Comparison of ENCODE assay signal across 16 cellular contexts in genomic region chr10:101133489-101134298, GRCh38. TPM values are rescaled to one million over a fixed set of nuclear protein-coding genes. Genes with fewer than 3 reads are reported as not detected.
DNase-seq lines count a peak whose midpoint lies in the region; ATAC-seq and TF ChIP-seq lines count a peak whose summit lies in the region.
"Had no signal": no experiment of that assay in that cellular context is flagged by ENCODE, and none has a peak within 500 bp of the region (broad histone marks: within the 10 kb centered on the region; RNA-seq: fewer than 3 reads in every experiment).

No MANE protein-coding gene starts in this region.

- H2AFZ ChIP-seq in GM23338 (no peak overlapping the region), neuronal stem cell (ENCODE audit: low read length) (no peak overlapping the region)

- peak overlapping the region; percentile 74 for H3K18ac ChIP-seq in neuronal stem cell (ENCODE audit: low read length)

- H3K23ac ChIP-seq in neuronal stem cell (ENCODE audit: low read depth, low read length, poor library complexity), result peak overlapping the region; percentile 77

- peaks cover 23% of the 10 kb centered on the region for H3K4me1 Mint-ChIP-seq in GM23338

- H3F3A ChIP-seq in GM23338 (replicated peaks; ENCODE audit: low read depth), result peaks cover 21% of the 10 kb centered on the region

- H3K27ac ChIP-seq in GM23338 (ENCODE audit: low read depth), result no peak overlapping the region
- H3K27ac ChIP-seq in effector memory CD4-positive, alpha-beta T cell (ENCODE audit: insufficient read depth, low read length, poor library complexity, severe bottlenecking), result no peak overlapping the region
- no peak overlapping the region for H3K27ac ChIP-seq in neuronal stem cell (replicated peaks; ENCODE audit: low read length)
- H3K27ac ChIP-seq: lower lobe of right lung had no signal

- H2AK5ac ChIP-seq in neuronal stem cell (ENCODE audit: low read depth, low read length), result peak overlapping the region; percentile 17

- H3K9me2 ChIP-seq in GM23338 (ENCODE audit: insufficient read depth), result no peaks in the 10 kb centered on the region

- H3K9ac ChIP-seq in neuronal stem cell (ENCODE audit: low read depth, low read length, poor library complexity), result no peak overlapping the region

- H3K9me3 ChIP-seq in effector memory CD4-positive, alpha-beta T cell (ENCODE audit: control insufficient read depth, low read length), result no peaks in the 10 kb centered on the region
- peaks cover 0 to 5% of the 10 kb centered on the region in 2 donors for H3K9me3 ChIP-seq in neuronal stem cell (replicated peaks in 1 of 2; ENCODE audit: control insufficient read depth in 2 of 2, insufficient read depth in 1 of 2, low read depth in 1 of 2, low read length in 2 of 2)
- H3K9me3 ChIP-seq: lower lobe of right lung had no signal

- no peak overlapping the region for H3K14ac ChIP-seq in neuronal stem cell (ENCODE audit: low read length)

- no peak overlapping the region for H2BK15ac ChIP-seq in neuronal stem cell (ENCODE audit: low read length)

- no peak overlapping the region for H2BK12ac ChIP-seq in neuronal stem cell (ENCODE audit: low read length)

- no CpG with 5 or more reads among the region's 54 CpGs for WGBS in neuronal stem cell (ENCODE audit: extremely low coverage in 2 of 2, insufficient read length in 2 of 2, insufficient replicate concordance in 1 of 2), 2 donors

- no peak overlapping the region for H3K4ac ChIP-seq in neuronal stem cell (ENCODE audit: low read length)

- H4K8ac ChIP-seq in neuronal stem cell (ENCODE audit: low read depth, low read length), result no peak overlapping the region

- peaks cover 3% of the 10 kb centered on the region; the same call in 1 of the 3 replicates for H3K36me3 Mint-ChIP-seq in GM23338 (ENCODE audit: low read depth)

- H3K36me3 ChIP-seq in GM23338 (ENCODE audit: insufficient read depth) (no peaks in the 10 kb centered on the region; the same call in 1 of the 2 replicates), neuronal stem cell (replicated peaks in 1 of 2; ENCODE audit: control insufficient read depth in 2 of 2, insufficient read depth in 2 of 2, low read length in 2 of 2) (no peaks in the 10 kb centered on the region)
- H3K36me3 ChIP-seq in effector memory CD4-positive, alpha-beta T cell (ENCODE audit: control insufficient read depth, insufficient read depth, low read length), result no peaks in the 10 kb centered on the region
- H3K36me3 ChIP-seq: lower lobe of right lung had no signal

- ATAC-seq in GM23338 (peak; percentile 16), GM18498 (IDR thresholded peaks at IDR 0.05; ENCODE audit: unreplicated experiment) (no peak)
- ATAC-seq: lower lobe of right lung had no signal

- peak overlapping the region; percentile 29; the same call in 1 of the 3 replicates for H3K4me3 Mint-ChIP-seq in GM23338

- no peaks in the 10 kb centered on the region for H3K79me2 ChIP-seq in GM23338 (replicated peaks; ENCODE audit: insufficient read depth)

- no peak overlapping the region for H4K91ac ChIP-seq in neuronal stem cell (ENCODE audit: low read depth, low read length, poor library complexity)

- H3K27me3 ChIP-seq in GM23338 (ENCODE audit: insufficient read depth) (peaks cover 100% of the 10 kb centered on the region), neuronal stem cell (ENCODE audit: control insufficient read depth in 3 of 3, insufficient read depth in 3 of 3, low read depth in 1 of 3, low read length in 3 of 3) (peaks cover 73 to 99% (median 98%) of the 10 kb centered on the region in 3 experiments)
- peaks cover 85% of the 10 kb centered on the region for H3K27me3 ChIP-seq in effector memory CD4-positive, alpha-beta T cell (replicated peaks; ENCODE audit: control insufficient read depth, insufficient read depth, low read length, poor library complexity, severe bottlenecking)

- peaks cover 18% of the 10 kb centered on the region for H3K4me1 ChIP-seq in GM23338 (ENCODE audit: insufficient read depth)
- H3K4me1 ChIP-seq in effector memory CD4-positive, alpha-beta T cell (ENCODE audit: control insufficient read depth, insufficient read depth, low read length, poor library complexity, severe bottlenecking), result peaks cover 37% of the 10 kb centered on the region
- peaks cover 2 to 10% of the 10 kb centered on the region in 2 donors for H3K4me1 ChIP-seq in neuronal stem cell (ENCODE audit: control insufficient read depth in 2 of 2, insufficient read depth in 1 of 2, low read depth in 1 of 2, low read length in 2 of 2)

- H3K27me3 Mint-ChIP-seq in GM23338 (ENCODE audit: insufficient read depth, low read depth, poor library complexity), result peaks cover 98% of the 10 kb centered on the region

- H3K4me3 ChIP-seq in GM23338, result no peak overlapping the region
- peak overlapping the region; percentile 24 for H3K4me3 ChIP-seq in effector memory CD4-positive, alpha-beta T cell (ENCODE audit: insufficient read depth, low read depth, low read length, poor library complexity, severe bottlenecking)
- H3K4me3 ChIP-seq in neuronal stem cell (ENCODE audit: low read length in 2 of 2), result no peak overlapping the region

- peak; percentile 14 for DNase-seq in NCI-H82 (lab: John Stamatoyannopoulos, UW)
- no peak for DNase-seq in NCI-H82 treated with DMSO at 0.1 percent for 48 hours (lab: John Stamatoyannopoulos, UW; ENCODE audit: unreplicated experiment)
- no peak for DNase-seq in GM23338 (ENCODE audit: low spot score)
- no peak for DNase-seq in effector memory CD4-positive, alpha-beta T cell
- DNase-seq in neuronal stem cell (ENCODE audit: low spot score), result no peak
- DNase-seq in GM19240 (ENCODE audit: insufficient read length, low spot score), result no peak
- no peak for DNase-seq in effector CD8-positive, alpha-beta T cell (lab: John Stamatoyannopoulos, UW)
- DNase-seq: 8988T, amniotic stem cell, lower lobe of right lung, SW 1271 had no signal

- no peak overlapping the region for H2BK120ac ChIP-seq in neuronal stem cell (ENCODE audit: low read depth, low read length)

- TF ChIP-seq CTCF in GM23338 (conservative IDR thresholded peaks at IDR 0.05; ENCODE audit: low read depth in 2 of 2), result no peak

- peak overlapping the region; percentile 10 for H2BK5ac ChIP-seq in neuronal stem cell (ENCODE audit: low read length)

- H4K20me1 ChIP-seq in GM23338 (replicated peaks; ENCODE audit: insufficient read depth), result peaks cover 24% of the 10 kb centered on the region

- H3K79me1 ChIP-seq in neuronal stem cell (ENCODE audit: low read depth, low read length), result no peaks in the 10 kb centered on the region

- H3K27ac Mint-ChIP-seq in GM23338, result no peak overlapping the region

- H3K4me2 ChIP-seq in GM23338 (0 out of 2 replicates have a peak overlapping the region, but pooled peaks have one; percentile 14), neuronal stem cell (ENCODE audit: insufficient read depth, low read length, poor library complexity, severe bottlenecking) (no peak overlapping the region)

- H3K9me3 Mint-ChIP-seq in GM23338, result peaks cover 11% of the 10 kb centered on the region

TF ChIP-seq in GM23338, 12 proteins besides CTCF, POLR2A, EP300 and RAD21 (continues in another document):
- TF ChIP-seq ZNF114 (CRISPR knock-in tag; IDR thresholded peaks at IDR 0.05) (no peak), EZH2 (IDR thresholded peaks at IDR 0.05; ENCODE audit: low read depth, unreplicated experiment) (peak; percentile 98), EZH2phosphoT487 (IDR thresholded peaks at IDR 0.05; ENCODE audit: unreplicated experiment) (peak; percentile 27)

RNA-seq across cellular contexts. Expression of gene TLX1, which starts 2.6 kb away (rescaled TPM):
- not detected in 2 replicates for total RNA-seq in GM23338 (2014; rRNA removed; shearing (Covaris generic))
- polyA plus RNA-seq in GM23338 (2016; fragmentation: Nextera tagmentation; extraction: Ambion mirVana), result not detected in 2 replicates
- not detected for polyA plus RNA-seq in neuronal stem cell (2013, experiment 1 of 2)
- not detected for polyA plus RNA-seq in neuronal stem cell (2013, experiment 2 of 2)
- total RNA-seq: activated CD8-positive, alpha-beta memory T cell treated with anti-CD3 and anti-CD28 coated beads for 36 hours; glomerular endothelial cell; LHCN-M2; lower lobe of right lung; OCI-LY7 had no signal
